Comparison of ENCODE assay signal across 8 cellular contexts in the genomic region with DNA sequence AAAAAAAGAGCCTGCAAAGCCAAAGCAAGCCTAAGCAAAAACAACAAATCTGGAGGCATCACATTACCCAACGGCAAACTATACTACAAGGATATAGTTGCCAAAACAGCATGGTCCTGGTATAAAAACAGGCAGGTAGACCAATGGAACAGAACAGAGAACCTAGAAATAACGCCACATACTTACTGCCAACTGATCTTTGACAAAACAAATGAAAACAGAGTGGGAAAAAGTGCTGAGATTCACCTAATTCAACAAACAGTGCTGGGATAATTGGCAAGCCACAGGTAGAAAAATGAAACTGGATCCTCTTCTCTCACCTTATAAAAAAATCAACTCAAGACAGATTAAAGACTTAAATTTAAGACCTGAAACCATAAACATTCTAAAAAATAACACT.
"Had no signal": no experiment of that assay in that cellular context is flagged by ENCODE, and none has a peak within 500 bp of the region (broad histone marks: within the 10 kb centered on the region; RNA-seq: fewer than 3 reads in every experiment).

No MANE protein-coding gene starts in this region.

- ATAC-seq: GM12878 had no signal

- H3K4me3 ChIP-seq: GM12878 had no signal

- FAIRE-seq: G401.6, GM12878, GM12891, GM12892, GM18507, GM19239 had no signal

- DNase-seq: GDM1, GF-D8 had no signal
